18 cellular contexts compared by ENCODE assay signal in the genomic region with DNA sequence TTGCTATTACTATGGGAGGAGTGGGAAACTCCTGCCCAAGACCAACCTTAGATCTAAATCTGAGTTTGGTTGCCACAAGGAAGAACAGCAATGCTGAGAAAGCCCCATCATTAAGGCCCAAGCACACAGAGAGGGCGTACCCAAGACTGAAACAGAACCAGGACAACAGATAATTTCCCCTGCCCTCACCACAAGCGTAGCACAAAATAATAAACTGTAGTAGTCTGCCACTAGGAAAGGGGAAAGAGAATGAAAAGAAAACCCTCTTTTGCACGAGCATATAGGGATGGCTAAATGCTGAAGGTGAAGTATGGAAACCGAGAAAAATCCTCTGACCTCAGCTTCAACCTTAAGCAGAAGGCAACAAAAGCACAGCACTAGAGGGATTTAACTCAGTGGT.
DNase-seq lines count a peak whose midpoint lies in the region; ATAC-seq, FAIRE-seq and TF ChIP-seq lines count a peak whose summit lies in the region.
"Had no signal": no experiment of that assay in that cellular context is flagged by ENCODE, and none has a peak within 500 bp of the region (broad histone marks: within the 10 kb centered on the region; RNA-seq: fewer than 3 reads in every experiment).

No MANE protein-coding gene starts in this region.

- TF ChIP-seq POLR2A in GM12878 (IDR thresholded peaks at IDR 0.05; ENCODE audit: low read depth, low read length) = no peak

- no peaks in the 10 kb centered on the region for H3K4me1 ChIP-seq in GM12878 (ENCODE audit: control insufficient read depth, insufficient read depth, low read length)
- H3K4me1 ChIP-seq: spleen, transverse colon had no signal

- SMC1A ChIA-PET in GM12878 (lab: Charles Lee; ENCODE audit: uncharacterized antibody, unreplicated experiment) = interaction anchor here (1.7 kb wide), 1 partner anchor 9 kb away, joined by 4 read pairs; no protein-coding TSS in a partner anchor

- POLR2A ChIA-PET in GM12878 (lab: Charles Lee) = no interaction called here

- H3K9ac ChIP-seq in GM12878 (ENCODE audit: control insufficient read depth, insufficient read depth, low read length) = no peak overlapping the region

- in situ Hi-C loops in GM12878 (cut with MboI) = no loop called here

- under 1% methylated on average over 4 of the region's 4 CpGs for WGBS in GM12878 (ENCODE audit: insufficient coverage, insufficient replicate concordance, low lambda C conversion rate, missing lambda C conversion rate)

- CTCF ChIA-PET in GM12878 (lab: Yijun Ruan, JAX) = interaction anchor here (0.7 to 1.2 kb wide), 3 partner anchors 9 to 288 kb away, joined by 3 read pairs; no protein-coding TSS in a partner anchor

- no peaks in the 10 kb centered on the region for H3K4me1 Mint-ChIP-seq in T-helper 1 cell treated with Interleukin-12 subunit alpha and Interleukin-12 subunit beta and Interleukin-4 antibody, amounts not matched to agents 30 μg/mL and 1 μg/mL, for 36 hours (ENCODE audit: low read depth)
- H3K4me1 Mint-ChIP-seq: CD4-positive, alpha-beta memory T cell had no signal

- FAIRE-seq in GM12878 (lab: Jason Lieb, UNC) (no peak), HTR-8/SVneo (lab: Jason Lieb, UNC) (no peak)

- H3K4me3 Mint-ChIP-seq in T-helper 1 cell treated with Interleukin-12 subunit alpha and Interleukin-12 subunit beta and Interleukin-4 antibody, amounts not matched to agents 30 μg/mL and 1 μg/mL, for 36 hours = no peak overlapping the region
- H3K4me3 Mint-ChIP-seq: CD4-positive, alpha-beta memory T cell; IgD-negative memory B cell had no signal

- no peaks in the 10 kb centered on the region for H3K36me3 Mint-ChIP-seq in T-helper 1 cell treated with Interleukin-12 subunit alpha and Interleukin-12 subunit beta and Interleukin-4 antibody, amounts not matched to agents 30 μg/mL and 1 μg/mL, for 36 hours (ENCODE audit: low read depth)
- H3K36me3 Mint-ChIP-seq: CD4-positive, alpha-beta memory T cell had no signal

- TF ChIP-seq CTCF in GM12878 (IDR thresholded peaks at IDR 0.05 in 2 of 3, conservative IDR thresholded peaks at IDR 0.05 in 1 of 3; ENCODE audit: control insufficient read depth in 2 of 3, extremely low read depth in 1 of 3, insufficient read depth in 1 of 3, low read depth in 3 of 3, low read length in 3 of 3) = no peak

- no peak for DNase-seq in T-helper 1 cell
- peak; percentile 12 for DNase-seq in GM12878 (ENCODE audit: low read depth, low spot score)
- no peak for DNase-seq in HTR-8/SVneo (ENCODE audit: insufficient read length, low spot score)
- no peak for DNase-seq in NCI-H146 treated with DMSO at 0.1 percent for 48 hours (lab: John Stamatoyannopoulos, UW; ENCODE audit: unreplicated experiment)
- DNase-seq: CD4-positive, alpha-beta memory T cell; cortex of kidney; NCI-H526 treated with DMSO at 0.1 percent for 48 hours; RPMI8226; spleen; T1000; transverse colon had no signal

- TF ChIP-seq EP300 in GM12878 (IDR thresholded peaks at IDR 0.05; ENCODE audit: borderline replicate concordance in 1 of 2, control insufficient read depth in 1 of 2, low read depth in 2 of 2, low read length in 2 of 2) = no peak

- no peaks in the 10 kb centered on the region for H3K27me3 ChIP-seq in GM12878 (replicated peaks in 1 of 2; ENCODE audit: control insufficient read depth in 2 of 2, insufficient read depth in 2 of 2, low read length in 1 of 2)
- H3K27me3 ChIP-seq: neutrophil, spleen, transverse colon had no signal

- H3K27ac Mint-ChIP-seq in T-helper 1 cell treated with Interleukin-12 subunit alpha and Interleukin-12 subunit beta and Interleukin-4 antibody, amounts not matched to agents 30 μg/mL and 1 μg/mL, for 36 hours = peak overlapping the region; percentile 11
- H3K27ac Mint-ChIP-seq: CD4-positive, alpha-beta memory T cell; IgD-negative memory B cell had no signal

- no peaks in the 10 kb centered on the region for H3K79me2 ChIP-seq in GM12878 (ENCODE audit: control insufficient read depth, insufficient read depth, low read length)

- 0 out of 2 replicates have a peak overlapping the region, but pooled peaks have one; percentile 15 for H3K27ac ChIP-seq in GM12878 (ENCODE audit: control insufficient read depth, insufficient read depth)
- H3K27ac ChIP-seq: 22Rv1, neutrophil, spleen, transverse colon had no signal

- no peaks in the 10 kb centered on the region for H3K9me3 ChIP-seq in GM12878 (replicated peaks; ENCODE audit: control insufficient read depth, insufficient read depth, low read length)
- H3K9me3 ChIP-seq: neutrophil, spleen, transverse colon had no signal

- BruUV-seq in GM12878 (replicated peaks; lab: Mats Ljungman, UMichigan) = no TSS peak

- H3K36me3 ChIP-seq in GM12878 (ENCODE audit: control insufficient read depth in 2 of 2, insufficient read depth in 2 of 2, low read length in 1 of 2) = no peaks in the 10 kb centered on the region
- H3K36me3 ChIP-seq: neutrophil, spleen, transverse colon had no signal

- no peak overlapping the region for H3K4me3 ChIP-seq in GM12878
- H3K4me3 ChIP-seq: spleen, transverse colon had no signal

- H4K20me1 ChIP-seq in GM12878 (ENCODE audit: control insufficient read depth, insufficient read depth) = no peaks in the 10 kb centered on the region

- peak; percentile 69 for ATAC-seq in GM21390 (IDR thresholded peaks at IDR 0.05; ENCODE audit: unreplicated experiment)
- peak; percentile 69 for ATAC-seq in HG03025 (IDR thresholded peaks at IDR 0.05; ENCODE audit: low FRiP score, unreplicated experiment)
- peak; percentile 87 for ATAC-seq in GM12878
- ATAC-seq in HG03097 (IDR thresholded peaks at IDR 0.05; ENCODE audit: low FRiP score, unreplicated experiment) = no peak

- no peaks in the 10 kb centered on the region for H3K27me3 Mint-ChIP-seq in T-helper 1 cell treated with Interleukin-12 subunit alpha and Interleukin-12 subunit beta and Interleukin-4 antibody, amounts not matched to agents 30 μg/mL and 1 μg/mL, for 36 hours (ENCODE audit: low read depth)

- H3K9me3 Mint-ChIP-seq in T-helper 1 cell treated with Interleukin-12 subunit alpha and Interleukin-12 subunit beta and Interleukin-4 antibody, amounts not matched to agents 30 μg/mL and 1 μg/mL, for 36 hours = no peaks in the 10 kb centered on the region

- no peak overlapping the region for H2AFZ ChIP-seq in GM12878 (ENCODE audit: control insufficient read depth, low read depth, low read length)

- intact Hi-C loops in GM12878 (cut with micrococcal nuclease; ENCODE audit: unreplicated experiment) = no loop called here

- peak overlapping the region; percentile 28 for H3K4me2 ChIP-seq in GM12878 (ENCODE audit: control insufficient read depth, insufficient read depth)

- RAD21 ChIA-PET in GM12878 (lab: Charles Lee; ENCODE audit: unreplicated experiment) = interaction anchor here (1.5 kb wide), 1 partner anchor 56 kb away, joined by 3 read pairs; no protein-coding TSS in a partner anchor

- TF ChIP-seq RAD21 in GM12878 (IDR thresholded peaks at IDR 0.05; ENCODE audit: insufficient read depth, low read depth, low read length) = no peak

TF ChIP-seq in GM12878, 131 proteins besides CTCF, POLR2A, EP300 and RAD21 (continues in another document):
- peak in 1 of 2 experiments; percentile 11; a peak in 1 of 4 replicates for TF ChIP-seq IKZF2 (IDR thresholded peaks at IDR 0.05)
- TF ChIP-seq ZNF24 (IDR thresholded peaks at IDR 0.05) = no peak
- 0 out of 2 replicates have a peak, but pooled peaks have one; percentile 57 for TF ChIP-seq ZBED1 (IDR thresholded peaks at IDR 0.05; ENCODE audit: borderline replicate concordance)
- peak; percentile 79 for TF ChIP-seq RUNX3 (IDR thresholded peaks at IDR 0.05; ENCODE audit: low read length)
- TF ChIP-seq, protein P1, sequence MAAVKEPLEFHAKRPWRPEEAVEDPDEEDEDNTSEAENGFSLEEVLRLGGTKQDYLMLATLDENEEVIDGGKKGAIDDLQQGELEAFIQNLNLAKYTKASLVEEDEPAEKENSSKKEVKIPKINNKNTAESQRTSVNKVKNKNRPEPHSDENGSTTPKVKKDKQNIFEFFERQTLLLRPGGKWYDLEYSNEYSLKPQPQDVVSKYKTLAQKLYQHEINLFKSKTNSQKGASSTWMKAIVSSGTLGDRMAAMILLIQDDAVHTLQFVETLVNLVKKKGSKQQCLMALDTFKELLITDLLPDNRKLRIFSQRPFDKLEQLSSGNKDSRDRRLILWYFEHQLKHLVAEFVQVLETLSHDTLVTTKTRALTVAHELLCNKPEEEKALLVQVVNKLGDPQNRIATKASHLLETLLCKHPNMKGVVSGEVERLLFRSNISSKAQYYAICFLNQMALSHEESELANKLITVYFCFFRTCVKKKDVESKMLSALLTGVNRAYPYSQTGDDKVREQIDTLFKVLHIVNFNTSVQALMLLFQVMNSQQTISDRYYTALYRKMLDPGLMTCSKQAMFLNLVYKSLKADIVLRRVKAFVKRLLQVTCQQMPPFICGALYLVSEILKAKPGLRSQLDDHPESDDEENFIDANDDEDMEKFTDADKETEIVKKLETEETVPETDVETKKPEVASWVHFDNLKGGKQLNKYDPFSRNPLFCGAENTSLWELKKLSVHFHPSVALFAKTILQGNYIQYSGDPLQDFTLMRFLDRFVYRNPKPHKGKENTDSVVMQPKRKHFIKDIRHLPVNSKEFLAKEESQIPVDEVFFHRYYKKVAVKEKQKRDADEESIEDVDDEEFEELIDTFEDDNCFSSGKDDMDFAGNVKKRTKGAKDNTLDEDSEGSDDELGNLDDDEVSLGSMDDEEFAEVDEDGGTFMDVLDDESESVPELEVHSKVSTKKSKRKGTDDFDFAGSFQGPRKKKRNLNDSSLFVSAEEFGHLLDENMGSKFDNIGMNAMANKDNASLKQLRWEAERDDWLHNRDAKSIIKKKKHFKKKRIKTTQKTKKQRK (IDR thresholded peaks at IDR 0.05; ENCODE audit: low read depth, low read length) = no peak
- 0 out of 2 replicates have a peak, but pooled peaks have one; percentile 53 for TF ChIP-seq MTA3 (IDR thresholded peaks at IDR 0.05; ENCODE audit: borderline replicate concordance, low read length)
